8 cellular contexts compared by ENCODE assay signal in the genomic region with DNA sequence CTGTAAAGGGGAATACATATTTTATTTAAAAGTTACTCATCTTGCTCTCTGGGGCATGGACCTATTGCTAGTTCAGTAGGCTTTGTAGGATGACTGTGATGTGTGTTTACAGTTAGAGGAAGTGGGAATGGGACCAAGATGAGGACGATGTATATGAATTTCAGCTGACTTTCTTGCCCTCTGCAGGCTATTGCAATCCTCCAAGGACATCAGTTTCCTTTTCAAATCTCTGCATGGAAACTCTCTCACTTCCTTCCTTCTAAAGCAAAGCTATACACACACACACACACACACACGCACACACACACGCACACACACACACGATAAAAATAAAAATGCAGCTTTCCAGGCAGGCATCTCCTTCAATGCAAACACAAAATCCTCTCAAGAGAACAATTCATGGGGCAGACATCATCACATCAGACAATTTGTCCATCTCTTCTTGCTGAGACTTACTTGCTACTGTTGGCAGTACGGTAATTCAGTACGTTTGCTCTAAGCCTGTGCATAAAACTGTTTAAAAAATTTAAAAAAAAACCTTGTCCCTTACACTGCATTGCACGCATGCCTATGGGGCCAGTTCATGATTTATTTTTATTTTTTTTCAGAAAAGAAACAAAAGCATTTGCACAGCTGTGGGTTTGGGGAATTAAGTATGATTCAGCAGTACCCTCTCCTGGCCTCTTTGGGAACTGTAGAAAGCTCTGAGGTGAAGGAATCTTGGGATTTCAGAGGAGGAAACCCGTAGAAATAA. TPM values are rescaled to one million over a fixed set of nuclear protein-coding genes. Genes with fewer than 3 reads are reported as not detected.
A peak's percentile ranks its signal among the peaks of the same experiment; 100 is the strongest.
DNase-seq lines count a peak whose midpoint lies in the region; ATAC-seq, FAIRE-seq and TF ChIP-seq lines count a peak whose summit lies in the region.

No MANE protein-coding gene starts in this region.

- H4K8ac ChIP-seq in mesendoderm (ENCODE audit: low read depth, low read length) = no peak overlapping the region

- no peaks in the 10 kb centered on the region for H3K36me3 ChIP-seq in mesendoderm (ENCODE audit: control insufficient read depth, insufficient read depth, low read length)

- DNase-seq in Caki2 (ENCODE audit: low read depth) (peak; percentile 17), HFFc6 (peak; percentile 73), RPMI8226 (peak; percentile 46), dermis microvascular lymphatic vessel endothelial cell (ENCODE audit: low read depth in 2 of 2) (peak; percentile 32 to 67), mesendoderm (peak; percentile 55), urothelium cell line (ENCODE audit: low spot score) (peak; percentile 62)
- no peak for DNase-seq in activated CD8-positive, alpha-beta memory T cell treated with anti-CD3 and anti-CD28 coated beads for 24 hours

- no peaks in the 10 kb centered on the region for H3K79me1 ChIP-seq in mesendoderm (ENCODE audit: low read length)

- H3K27ac Mint-ChIP-seq in HFFc6 = peak overlapping the region; percentile 5; the same call in 1 of the 2 replicates

- peaks cover 10% of the 10 kb centered on the region for H3K4me1 Mint-ChIP-seq in HFFc6 (ENCODE audit: low read depth)

- H3K4me1 ChIP-seq in mesendoderm (ENCODE audit: control insufficient read depth, low read depth, low read length) = no peaks in the 10 kb centered on the region

- no peak overlapping the region for H2AK5ac ChIP-seq in mesendoderm (ENCODE audit: low read length)

- H3K27me3 Mint-ChIP-seq in HFFc6 (ENCODE audit: insufficient read depth) = peaks cover 4% of the 10 kb centered on the region

- no peaks in the 10 kb centered on the region for H3K36me3 Mint-ChIP-seq in HFFc6 (ENCODE audit: low read depth)

- ATAC-seq in GM19463 (IDR thresholded peaks at IDR 0.05; ENCODE audit: unreplicated experiment) = no peak

- no CpG with 5 or more reads among the region's 8 CpGs for WGBS in mesendoderm (ENCODE audit: extremely low coverage, insufficient coverage, low lambda C conversion rate)

- no peaks in the 10 kb centered on the region for H3K79me2 ChIP-seq in mesendoderm (ENCODE audit: control insufficient read depth, insufficient read depth, low read length)

- no peaks in the 10 kb centered on the region for H3K27me3 ChIP-seq in mesendoderm (ENCODE audit: insufficient read depth, low read length, poor library complexity)

- H3K9ac ChIP-seq in mesendoderm (ENCODE audit: low read length) = no peak overlapping the region

- no peak overlapping the region for H3K4me3 ChIP-seq in mesendoderm (ENCODE audit: low read length)

- TF ChIP-seq CTCF in HFFc6 (IDR thresholded peaks at IDR 0.05) = peak; percentile 85

- no peak overlapping the region for H3K23ac ChIP-seq in mesendoderm (ENCODE audit: low read length)

- in situ Hi-C loops in Caki2 (cut with HindIII; ENCODE audit: low pct_unique_long_range_greater_than_20kb, low sequenced_read_pairs) = no loop called here

- no peak overlapping the region for H3K27ac ChIP-seq in mesendoderm (ENCODE audit: low read depth, low read length)

- H4K5ac ChIP-seq in mesendoderm (ENCODE audit: low read length) = no peak overlapping the region

- no peak overlapping the region for H2BK15ac ChIP-seq in mesendoderm (replicated peaks; ENCODE audit: low read depth)

- H3K9me3 Mint-ChIP-seq in HFFc6 = no peaks in the 10 kb centered on the region

- no peak overlapping the region for H3K56ac ChIP-seq in mesendoderm (ENCODE audit: low read length)

- H2BK5ac ChIP-seq in mesendoderm (ENCODE audit: low read length) = no peak overlapping the region

- no peak overlapping the region for H2BK120ac ChIP-seq in mesendoderm (ENCODE audit: low read depth, low read length)

- H3K4me3 Mint-ChIP-seq in HFFc6 = peak overlapping the region; percentile 71

- H3K4ac ChIP-seq in mesendoderm (ENCODE audit: low read depth, low read length) = no peak overlapping the region

- H3K18ac ChIP-seq in mesendoderm (ENCODE audit: low read length) = no peak overlapping the region

- H3K4me2 ChIP-seq in mesendoderm (ENCODE audit: low read length) = no peak overlapping the region

- FAIRE-seq in urothelium cell line (lab: Jason Lieb, UNC) = no peak

RNA-seq across cellular contexts. Expression of a gene that starts 27.2 kb away (rescaled TPM):
- total RNA-seq in Caki2 (2014; rRNA removed; shearing (Covaris generic); ENCODE audit: low replicate concordance) = not detected in 2 replicates
- not detected for total RNA-seq in HFFc6 (2021; fragmentation: NEBNext Ultra II Directional; extraction: Animal tissue kit (Norgen Biotek cat#: 25700))
- under 0.01 TPM in 1 of 2 replicates, not detected in the other for total RNA-seq in dermis microvascular lymphatic vessel endothelial cell
- 0.03 TPM for polyA plus RNA-seq in mesendoderm (2013, experiment 1 of 2)
- polyA plus RNA-seq in mesendoderm (2013, experiment 2 of 2) = 0.01 TPM

RNA-seq across cellular contexts. Expression of a gene that starts 41.8 kb away (rescaled TPM):
- not detected in 2 replicates for total RNA-seq in Caki2 (2014; rRNA removed; shearing (Covaris generic); ENCODE audit: low replicate concordance)
- total RNA-seq in HFFc6 (2021; fragmentation: NEBNext Ultra II Directional; extraction: Animal tissue kit (Norgen Biotek cat#: 25700)) = not detected
- 0.26 and 1.3 TPM in 2 replicates for total RNA-seq in dermis microvascular lymphatic vessel endothelial cell
- not detected for polyA plus RNA-seq in mesendoderm (2013, experiment 1 of 2)
- polyA plus RNA-seq in mesendoderm (2013, experiment 2 of 2) = not detected
